Comparison of ENCODE assay signal across 29 cellular contexts in the genomic region with DNA sequence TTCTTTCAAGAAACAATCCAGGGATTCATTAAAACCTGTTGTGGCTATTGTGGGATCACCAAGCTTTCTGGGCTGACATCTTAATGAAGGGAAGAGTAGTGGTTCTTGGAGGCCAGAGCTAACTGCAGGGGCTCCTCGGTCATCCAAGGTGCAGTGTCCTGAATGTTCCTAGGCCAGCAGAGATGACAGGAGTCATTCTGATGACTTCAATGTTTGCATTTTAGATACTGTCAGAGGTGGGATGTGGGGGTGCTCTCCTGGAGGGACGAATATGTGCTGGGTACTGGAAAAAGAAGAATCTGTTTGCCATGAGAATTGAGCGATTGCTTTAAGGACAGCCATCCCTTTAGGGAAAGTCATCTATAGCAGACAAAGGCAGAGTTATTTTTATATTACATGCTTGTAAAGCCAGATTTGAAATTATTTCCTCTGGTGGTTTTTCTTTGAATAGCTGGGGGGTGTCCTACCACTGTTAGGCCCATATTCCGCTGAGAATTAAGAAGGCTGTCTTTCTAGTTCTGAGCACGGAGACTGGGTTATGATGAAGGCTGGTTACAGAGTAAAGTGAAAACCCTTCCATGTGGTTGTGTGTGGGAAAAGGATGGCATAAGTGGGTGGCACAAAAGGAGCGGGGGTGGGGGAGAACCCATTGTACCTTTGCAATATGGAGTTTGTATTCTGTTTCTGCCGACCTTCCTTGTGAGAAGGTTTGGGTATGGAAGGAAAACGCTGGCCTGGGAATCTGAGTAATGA. TPM values are rescaled to one million over a fixed set of nuclear protein-coding genes. Genes with fewer than 3 reads are reported as not detected.
A peak's percentile ranks its signal among the peaks of the same experiment; 100 is the strongest.
DNase-seq lines count a peak whose midpoint lies in the region; ATAC-seq and TF ChIP-seq lines count a peak whose summit lies in the region.
"Had no signal": no experiment of that assay in that cellular context is flagged by ENCODE, and none has a peak within 500 bp of the region (broad histone marks: within the 10 kb centered on the region; RNA-seq: fewer than 3 reads in every experiment).

No MANE protein-coding gene starts in this region.

- peak overlapping the region; percentile 83 to 91 for H3K27ac ChIP-seq in ascending aorta
- H3K27ac ChIP-seq in right lobe of liver = peak overlapping the region in 2 of 3 donors; percentile 51 to 82
- peak overlapping the region in 3 of 4 donors; percentile 76 to 91 (median 91) for H3K27ac ChIP-seq in tibial nerve
- H3K27ac ChIP-seq: colonic mucosa, WERI-Rb-1 had no signal

- no peaks in the 10 kb centered on the region for H3K9me3 Mint-ChIP-seq in activated CD4-positive, alpha-beta T cell treated with anti-CD3 and anti-CD28 coated beads for 36 hours (ENCODE audit: low read depth)
- H3K9me3 Mint-ChIP-seq: activated naive CD8-positive, alpha-beta T cell treated with anti-CD3 and anti-CD28 coated beads for 36 hours; activated T-helper 2 cell treated with anti-CD3 and anti-CD28 coated beads, Interferon-gamma antibody, Interleukin-2, Interleukin-4, amounts not matched to agents 10 μg/mL and 5 μg/mL and 100 μg/mL, durations not matched to agents 14 hours and 24 hours and 36 hours; CD8-positive, alpha-beta memory T cell; endodermal cell had no signal

- TF ChIP-seq CTCF in ascending aorta (IDR thresholded peaks at IDR 0.05) (no peak), right lobe of liver (IDR thresholded peaks at IDR 0.05) (no peak), tibial nerve (IDR thresholded peaks at IDR 0.05) (no peak)

- H3K36me3 Mint-ChIP-seq in activated CD4-positive, alpha-beta T cell treated with anti-CD3 and anti-CD28 coated beads for 36 hours (ENCODE audit: low read depth) = no peaks in the 10 kb centered on the region
- H3K36me3 Mint-ChIP-seq: activated naive CD8-positive, alpha-beta T cell treated with anti-CD3 and anti-CD28 coated beads for 36 hours had no signal

- no peak overlapping the region for H3K27ac Mint-ChIP-seq in activated CD4-positive, alpha-beta T cell treated with anti-CD3 and anti-CD28 coated beads for 36 hours
- H3K27ac Mint-ChIP-seq: activated naive CD8-positive, alpha-beta T cell treated with anti-CD3 and anti-CD28 coated beads for 36 hours; activated T-helper 2 cell treated with anti-CD3 and anti-CD28 coated beads, Interferon-gamma antibody, Interleukin-2, Interleukin-4, amounts not matched to agents 10 μg/mL and 5 μg/mL and 100 μg/mL, durations not matched to agents 14 hours and 24 hours and 36 hours; endodermal cell had no signal

- H3K36me3 ChIP-seq in ascending aorta (no peaks in the 10 kb centered on the region), right lobe of liver (peaks cover 0 to 3% (median 1%) of the 10 kb centered on the region in 4 donors), tibial nerve (no peaks in the 10 kb centered on the region)
- H3K36me3 ChIP-seq: colonic mucosa, WERI-Rb-1 had no signal

- peaks cover 11 to 39% of the 10 kb centered on the region in 2 donors for H3K4me1 ChIP-seq in ascending aorta
- H3K4me1 ChIP-seq in right lobe of liver = peaks cover 0 to 61% (median 6%) of the 10 kb centered on the region in 4 donors
- H3K4me1 ChIP-seq in tibial nerve = peaks cover 0 to 59% (median 24%) of the 10 kb centered on the region in 4 donors
- H3K4me1 ChIP-seq: colonic mucosa had no signal

- no peak for DNase-seq in activated CD4-positive, alpha-beta T cell treated with anti-CD3 and anti-CD28 coated beads for 36 hours
- DNase-seq in activated CD4-positive, alpha-beta T cell treated with anti-CD3 and anti-CD28 coated beads for 1 hour = no peak
- no peak for DNase-seq in ascending aorta (ENCODE audit: low spot score in 2 of 2)
- DNase-seq in right lobe of liver = no peak
- no peak for DNase-seq in tibial nerve (ENCODE audit: low spot score in 2 of 2)
- no peak for DNase-seq in central memory CD4-positive, alpha-beta T cell
- DNase-seq in stimulated activated CD4-positive, alpha-beta T cell treated with anti-CD3 and anti-CD28 coated beads, Interleukin-4, amount 100 ng/mL, for 24 hours = no peak
- DNase-seq: 8988T; activated CD4-positive, alpha-beta T cell treated with anti-CD3 and anti-CD28 coated beads, Interleukin-2, amount 50 U/mL, for 4 hours; activated CD8-positive, alpha-beta memory T cell treated with anti-CD3 and anti-CD28 coated beads, Interleukin-2, amount 50 U/mL, for 48 hours; activated naive CD8-positive, alpha-beta T cell treated with anti-CD3 and anti-CD28 coated beads for 36 hours; CD8-positive, alpha-beta memory T cell; colonic mucosa; DMS53; endodermal cell; GOT3; islet precursor cell; mammary epithelial cell; NCI-H1417 treated with DMSO at 0.1 percent for 48 hours; NCI-H2081 treated with DMSO at 0.1 percent for 48 hours; NCI-H82; psoas muscle; RPMI8226; SK-N-SH; small intestine; stimulated activated CD4-positive, alpha-beta T cell treated with anti-CD3 and anti-CD28 coated beads, Interleukin-1b, Interleukin-23, amount 100 ng/mL, for 48 hours; WERI-Rb-1 had no signal

- peaks cover 23% of the 10 kb centered on the region for H3K27me3 Mint-ChIP-seq in activated CD4-positive, alpha-beta T cell treated with anti-CD3 and anti-CD28 coated beads for 36 hours

- H3K27me3 ChIP-seq in ascending aorta (no peaks in the 10 kb centered on the region), right lobe of liver (no peaks in the 10 kb centered on the region), tibial nerve (no peaks in the 10 kb centered on the region)
- H3K27me3 ChIP-seq: colonic mucosa had no signal

- ATAC-seq in activated CD4-positive, alpha-beta T cell treated with anti-CD3 and anti-CD28 coated beads for 36 hours = peak; percentile 16
- ATAC-seq in right lobe of liver (no peak), HG02798 (IDR thresholded peaks at IDR 0.05; ENCODE audit: poor library complexity, unreplicated experiment) (no peak)
- ATAC-seq: psoas muscle had no signal

- H3K4me3 ChIP-seq in ascending aorta = no peak overlapping the region
- peak overlapping the region in 2 of 3 donors; percentile 8 to 13 for H3K4me3 ChIP-seq in right lobe of liver
- H3K4me3 ChIP-seq in tibial nerve = no peak overlapping the region
- H3K4me3 ChIP-seq: colonic mucosa, psoas muscle had no signal

- H3K4me3 Mint-ChIP-seq in activated CD4-positive, alpha-beta T cell treated with anti-CD3 and anti-CD28 coated beads for 36 hours = no peak overlapping the region
- H3K4me3 Mint-ChIP-seq: activated naive CD8-positive, alpha-beta T cell treated with anti-CD3 and anti-CD28 coated beads for 36 hours; CD8-positive, alpha-beta memory T cell; endodermal cell had no signal

- TF ChIP-seq POLR2A in right lobe of liver (IDR thresholded peaks at IDR 0.05) (no peak), tibial nerve (IDR thresholded peaks at IDR 0.05) (no peak)

- POLR2A ChIA-PET in activated CD4-positive, alpha-beta T cell treated with anti-CD3 and anti-CD28 coated beads for 36 hours (lab: Charles Lee) = no interaction called here

- intact Hi-C loops in activated CD4-positive, alpha-beta T cell treated with anti-CD3 and anti-CD28 coated beads for 36 hours (cut with DNase I, micrococcal nuclease) = no loop called here
- intact Hi-C loops in ascending aorta (cut with DNase I) (loop anchor here (10.0 kb wide), 1 partner anchor 367 kb away; a partner anchor contains a TSS), right lobe of liver (cut with DNase I) (no loop called here)

- CTCF ChIA-PET in activated CD4-positive, alpha-beta T cell treated with anti-CD3 and anti-CD28 coated beads for 36 hours (lab: Charles Lee) = interaction anchor here (0.6 to 0.7 kb wide), 2 partner anchors 25 to 37 kb away, joined by 3 read pairs; no protein-coding TSS in a partner anchor

- no peaks in the 10 kb centered on the region for H3K4me1 Mint-ChIP-seq in activated CD4-positive, alpha-beta T cell treated with anti-CD3 and anti-CD28 coated beads for 36 hours
- H3K4me1 Mint-ChIP-seq: CD8-positive, alpha-beta memory T cell; endodermal cell had no signal

- WGBS in right lobe of liver (ENCODE audit: insufficient coverage, low coverage, low lambda C conversion rate, missing lambda C conversion rate) = 61% methylated on average over 5 of the region's 8 CpGs
- 74 to 75% methylated on average over 8 of the region's 8 CpGs for WGBS in tibial nerve, 2 donors

- H3K9me3 ChIP-seq in ascending aorta (no peaks in the 10 kb centered on the region), right lobe of liver (no peaks in the 10 kb centered on the region), tibial nerve (no peaks in the 10 kb centered on the region)
- H3K9me3 ChIP-seq: colonic mucosa, psoas muscle, SK-N-SH had no signal

- TF ChIP-seq EP300 in tibial nerve (IDR thresholded peaks at IDR 0.05) = no peak

RNA-seq across cellular contexts. Expression of a gene that starts 7.4 kb away (rescaled TPM):
- total RNA-seq in activated CD4-positive, alpha-beta T cell treated with anti-CD3 and anti-CD28 coated beads for 36 hours = 1 to 10 TPM in 1 of 2 experiments, under 1 TPM in 1; 0.95 to 1.0 TPM
- 11.3 TPM for total RNA-seq in ascending aorta
- total RNA-seq in right lobe of liver = 10 to 100 TPM; 16.4 to 96.9 (median 42.6) TPM
- total RNA-seq in tibial nerve = 10 to 100 TPM; 19.5 to 42.5 (median 36.0) TPM
- total RNA-seq: endodermal cell had no signal

Comparison
In these comparisons a context has a peak if more than half of its experiments do, and no peak if none do; other contexts are left out.
1. H3K4me3 ChIP-seq: peak in right lobe of liver (2 of 3); none in ascending aorta (0 of 2) and tibial nerve (0 of 4).
2. Peak in every context shown above with its lines, with median percentiles within 50 percentile points of each other: H3K27ac ChIP-seq.